In the genomic region with DNA sequence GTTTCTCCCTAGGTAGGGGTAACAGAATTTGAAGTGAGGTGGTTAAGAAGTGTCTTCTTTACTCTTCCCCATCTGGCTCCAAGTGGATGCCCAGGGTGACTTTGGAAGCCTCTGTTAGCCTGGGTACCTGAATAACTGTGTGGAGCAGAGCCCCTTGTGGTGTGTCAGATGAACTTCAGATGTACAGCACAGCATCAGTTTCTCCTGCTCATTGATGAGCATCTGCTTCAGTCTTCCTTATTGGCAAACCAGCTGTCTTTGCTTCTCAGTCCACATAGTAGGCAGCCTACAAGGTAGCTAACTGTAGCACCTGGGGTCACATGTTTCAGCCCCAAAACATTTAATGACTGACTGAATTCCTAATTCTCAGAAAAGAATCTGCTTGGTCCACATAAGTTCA, we compare ENCODE assay signal across 9 cellular contexts. TPM values are rescaled to one million over a fixed set of nuclear protein-coding genes. Genes with fewer than 3 reads are reported as not detected.
DNase-seq lines count a peak whose midpoint lies in the region; ATAC-seq, FAIRE-seq and TF ChIP-seq lines count a peak whose summit lies in the region.
"Had no signal": no experiment of that assay in that cellular context is flagged by ENCODE, and none has a peak within 500 bp of the region (broad histone marks: within the 10 kb centered on the region; RNA-seq: fewer than 3 reads in every experiment).

No MANE protein-coding gene starts in this region.

- H3K36me3 Mint-ChIP-seq in effector memory CD8-positive, alpha-beta T cell (ENCODE audit: insufficient read depth), result no peaks in the 10 kb centered on the region

- H3K4me1 Mint-ChIP-seq in effector memory CD8-positive, alpha-beta T cell (ENCODE audit: low read depth in 2 of 2), result no peaks in the 10 kb centered on the region

- H4K20me1 ChIP-seq in hepatocyte (ENCODE audit: insufficient read depth, poor library complexity, severe bottlenecking), result no peaks in the 10 kb centered on the region

- FAIRE-seq in frontal cortex (lab: Jason Lieb, UNC) (no peak), H54 (lab: Jason Lieb, UNC) (no peak)

- H3K4me3 Mint-ChIP-seq in effector memory CD8-positive, alpha-beta T cell, result no peak overlapping the region

- TF ChIP-seq CTCF in A673 (conservative IDR thresholded peaks at IDR 0.05; ENCODE audit: low read depth, low read length) (peak; percentile 54), GM12874 (IDR thresholded peaks at IDR 0.05; ENCODE audit: insufficient read depth, low read depth, low read length) (peak; percentile 72), hepatocyte (IDR thresholded peaks at IDR 0.05; ENCODE audit: poor library complexity) (peak; percentile 29)

- ATAC-seq in HG02943 (IDR thresholded peaks at IDR 0.05; ENCODE audit: low read depth, unreplicated experiment), result peak; percentile 63
- no peak for ATAC-seq in effector memory CD8-positive, alpha-beta T cell (replicated peaks)

- TF ChIP-seq POLR2A in H54 (IDR thresholded peaks at IDR 0.05; ENCODE audit: low read depth, low read length), result no peak

- peaks cover 11 to 16% of the 10 kb centered on the region in 2 donors for H3K27me3 Mint-ChIP-seq in effector memory CD8-positive, alpha-beta T cell

- BruUV-seq in A673 (replicated peaks; lab: Mats Ljungman, UMichigan), result no TSS peak

- H3K4me2 ChIP-seq in hepatocyte, result no peak overlapping the region

- no peak overlapping the region for H3K27ac Mint-ChIP-seq in effector memory CD8-positive, alpha-beta T cell

- H3K27ac ChIP-seq in A673 (ENCODE audit: low read depth, low read length, poor library complexity, severe bottlenecking) (peak overlapping the region; percentile 91), hepatocyte (no peak overlapping the region)
- H3K27ac ChIP-seq: epithelial cell of prostate had no signal

- H3K9me3 Mint-ChIP-seq in effector memory CD8-positive, alpha-beta T cell, result no peaks in the 10 kb centered on the region

- H3K36me3 ChIP-seq in A673 (ENCODE audit: insufficient read depth, low read length, poor library complexity, severe bottlenecking), result no peaks in the 10 kb centered on the region
- H3K36me3 ChIP-seq in hepatocyte (replicated peaks; ENCODE audit: insufficient read depth, low read depth), result no peaks in the 10 kb centered on the region

- H3K4me1 ChIP-seq in A673 (ENCODE audit: insufficient read depth, low read length, poor library complexity, severe bottlenecking) (peaks cover 37% of the 10 kb centered on the region), hepatocyte (ENCODE audit: insufficient read depth) (peaks cover 2% of the 10 kb centered on the region)

- POLR2A ChIA-PET in A673 (lab: Charles Lee; ENCODE audit: low non-redundant PET), result no interaction called here

- CTCF ChIA-PET in A673 (lab: Charles Lee), result no interaction called here

- peak; percentile 61 for DNase-seq in A673 (ENCODE audit: low spot score)
- DNase-seq in SHP77 (lab: John Stamatoyannopoulos, UW), result peak; percentile 51 to 53
- DNase-seq in hepatocyte (ENCODE audit: low spot score), result peak; percentile 48
- no peak for DNase-seq in effector memory CD8-positive, alpha-beta T cell
- DNase-seq in frontal cortex (ENCODE audit: low spot score in 2 of 2), result no peak
- no peak for DNase-seq in H54 (ENCODE audit: insufficient read length, low spot score)

- no peak overlapping the region for H3K4me3 ChIP-seq in A673 (ENCODE audit: low read depth, low read length, poor library complexity, severe bottlenecking)
- H3K4me3 ChIP-seq in hepatocyte, result no peak overlapping the region

- H3K9me3 ChIP-seq in A673 (ENCODE audit: low read depth, low read length, poor library complexity, severe bottlenecking), result no peaks in the 10 kb centered on the region
- no peaks in the 10 kb centered on the region for H3K9me3 ChIP-seq in hepatocyte (ENCODE audit: low read depth)

- H3K9me2 ChIP-seq in hepatocyte (replicated peaks; ENCODE audit: insufficient read depth), result no peaks in the 10 kb centered on the region

- H3K27me3 ChIP-seq in A673 (replicated peaks; ENCODE audit: insufficient read depth, low read depth, low read length, poor library complexity), result no peaks in the 10 kb centered on the region
- H3K27me3 ChIP-seq in hepatocyte, result peaks cover 7% of the 10 kb centered on the region

- H2AFZ ChIP-seq in hepatocyte, result no peak overlapping the region

- H3K79me2 ChIP-seq in hepatocyte, result no peaks in the 10 kb centered on the region

- intact Hi-C loops in A673 (cut with micrococcal nuclease; ENCODE audit: unreplicated experiment), result loop anchor here (5.0 to 10.0 kb wide), 3 partner anchors 52 to 295 kb away; no protein-coding TSS in a partner anchor

RNA-seq across cellular contexts. Expression of a gene that starts 56.2 kb away (rescaled TPM):
- total RNA-seq in A673 (2021), result 35.6 and 39.3 TPM in 2 replicates
- total RNA-seq in hepatocyte, result 36.5 and 38.4 TPM in 2 replicates
- polyA plus RNA-seq in hepatocyte, result 7.9 TPM in 2 replicates
- total RNA-seq in frontal cortex, result 5.7 TPM

Comparison
In these comparisons a context has a peak if more than half of its experiments do, and no peak if none do; other contexts are left out.
1. DNase-seq: peak in A673 (single experiment), SHP77 (2 of 2) and hepatocyte (single experiment); none in effector memory CD8-positive, alpha-beta T cell (0 of 3), frontal cortex (0 of 2) and H54 (single experiment).
2. Peak in every context shown above with its lines, with median percentiles within 50 percentile points of each other: CTCF ChIP-seq.